ENCODE assay signal across 8 cellular contexts in genomic region chr2:109030870-109031480, GRCh38. TPM values are rescaled to one million over a fixed set of nuclear protein-coding genes. Genes with fewer than 3 reads are reported as not detected.
DNase-seq lines count a peak whose midpoint lies in the region; ATAC-seq and TF ChIP-seq lines count a peak whose summit lies in the region.

No MANE protein-coding gene starts in this region.

- TF ChIP-seq CTCF in BE2C (IDR thresholded peaks at IDR 0.05; ENCODE audit: low read depth, low read length) (no peak), chondrocyte (IDR thresholded peaks at IDR 0.05) (no peak), neural cell (IDR thresholded peaks at IDR 0.05; ENCODE audit: poor library complexity, severe bottlenecking) (no peak), gastroesophageal sphincter (IDR thresholded peaks at IDR 0.05) (no peak), prostate gland (IDR thresholded peaks at IDR 0.05) (no peak)

- no peaks in the 10 kb centered on the region for H3F3A ChIP-seq in neural cell (ENCODE audit: insufficient read depth, low read length, poor library complexity, severe bottlenecking)

- H3K9ac ChIP-seq in neural cell (ENCODE audit: low read length) (no peak overlapping the region), Karpas-422 (ENCODE audit: low read length) (no peak overlapping the region)

- intact Hi-C loops in prostate gland (cut with DNase I): no loop called here

- no peaks in the 10 kb centered on the region for H3K36me3 ChIP-seq in BE2C
- no peaks in the 10 kb centered on the region for H3K36me3 ChIP-seq in KOPT-K1 (ENCODE audit: insufficient read depth, low read length)
- no peaks in the 10 kb centered on the region for H3K36me3 ChIP-seq in neural cell (ENCODE audit: insufficient read depth, low read length)
- no peaks in the 10 kb centered on the region for H3K36me3 ChIP-seq in gastroesophageal sphincter
- H3K36me3 ChIP-seq in prostate gland: no peaks in the 10 kb centered on the region
- H3K36me3 ChIP-seq in Karpas-422 (ENCODE audit: insufficient read depth, low read length): no peaks in the 10 kb centered on the region

- no peak overlapping the region for H3K27ac Mint-ChIP-seq in chondrocyte (ENCODE audit: unreplicated experiment)

- DNase-seq in BE2C: no peak
- DNase-seq in chondrocyte (ENCODE audit: low spot score): no peak
- no peak for DNase-seq in prostate gland (ENCODE audit: low spot score)
- no peak for DNase-seq in Karpas-422

- no peak for ATAC-seq in gastroesophageal sphincter
- no peak for ATAC-seq in GM21515 (IDR thresholded peaks at IDR 0.05; ENCODE audit: unreplicated experiment)

- no peak for TF ChIP-seq RAD21 in neural cell (conservative IDR thresholded peaks at IDR 0.05)

- H3K4me3 Mint-ChIP-seq in chondrocyte (ENCODE audit: unreplicated experiment): peak overlapping the region; percentile 68

- peaks cover 17% of the 10 kb centered on the region for H3K27me3 Mint-ChIP-seq in chondrocyte (ENCODE audit: low read depth)

- H3K9me2 ChIP-seq in neural cell (ENCODE audit: insufficient read depth, low read length) (no peaks in the 10 kb centered on the region), Karpas-422 (replicated peaks; ENCODE audit: insufficient read depth, low read length) (no peaks in the 10 kb centered on the region)

- H3K4me1 ChIP-seq in BE2C (no peaks in the 10 kb centered on the region), gastroesophageal sphincter (peaks cover 0 to 18% (median 0%) of the 10 kb centered on the region in 3 donors), prostate gland (replicated peaks) (peaks cover 6% of the 10 kb centered on the region), Karpas-422 (ENCODE audit: low read length) (no peaks in the 10 kb centered on the region)

- H2AFZ ChIP-seq in neural cell (ENCODE audit: low read depth, low read length) (peak overlapping the region; percentile 14), Karpas-422 (ENCODE audit: low read length) (no peak overlapping the region)

- H3K4me3 ChIP-seq in BE2C (ENCODE audit: low read depth, low read length): peak overlapping the region; percentile 42
- peak overlapping the region; percentile 65 for H3K4me3 ChIP-seq in neural cell (ENCODE audit: low read length)
- H3K4me3 ChIP-seq in gastroesophageal sphincter: peak overlapping the region in 1 of 2 donors; percentile 49
- H3K4me3 ChIP-seq in prostate gland: peak overlapping the region in 1 of 2 donors; percentile 36
- H3K4me3 ChIP-seq in Karpas-422 (ENCODE audit: low read length): no peak overlapping the region

- no peaks in the 10 kb centered on the region for H3K9me3 Mint-ChIP-seq in chondrocyte (ENCODE audit: low read depth)

- H4K20me1 ChIP-seq in neural cell (ENCODE audit: insufficient read depth): no peaks in the 10 kb centered on the region
- no peaks in the 10 kb centered on the region for H4K20me1 ChIP-seq in Karpas-422 (ENCODE audit: insufficient read depth, low read depth, low read length)

- WGBS in gastroesophageal sphincter (ENCODE audit: low coverage in 1 of 2), 2 donors: 71 to 75% methylated on average over 5 to 8 of the region's 14 CpGs
- 67% methylated on average over 14 of the region's 14 CpGs for WGBS in prostate gland

- H3K27me3 ChIP-seq in BE2C: no peaks in the 10 kb centered on the region
- H3K27me3 ChIP-seq in neural cell (ENCODE audit: insufficient read depth, low read depth, low read length): peaks cover 21% of the 10 kb centered on the region
- no peaks in the 10 kb centered on the region for H3K27me3 ChIP-seq in gastroesophageal sphincter
- no peaks in the 10 kb centered on the region for H3K27me3 ChIP-seq in prostate gland (replicated peaks; ENCODE audit: insufficient read depth)
- no peaks in the 10 kb centered on the region for H3K27me3 ChIP-seq in Karpas-422 (ENCODE audit: low read length)

- no peaks in the 10 kb centered on the region for H3K36me3 Mint-ChIP-seq in chondrocyte (ENCODE audit: low read depth)

- no peak for TF ChIP-seq POLR2A in gastroesophageal sphincter (IDR thresholded peaks at IDR 0.05)
- no peak for TF ChIP-seq POLR2A in prostate gland (IDR thresholded peaks at IDR 0.05)

- H3K9me3 ChIP-seq in BE2C (no peaks in the 10 kb centered on the region), KOPT-K1 (ENCODE audit: insufficient read depth, low read length, poor library complexity, severe bottlenecking) (peaks cover 6% of the 10 kb centered on the region), neural cell (ENCODE audit: low read length) (no peaks in the 10 kb centered on the region), gastroesophageal sphincter (no peaks in the 10 kb centered on the region), prostate gland (no peaks in the 10 kb centered on the region), Karpas-422 (ENCODE audit: low read length) (no peaks in the 10 kb centered on the region)

- H3K4me1 Mint-ChIP-seq in chondrocyte (ENCODE audit: low read depth): peaks cover 6% of the 10 kb centered on the region

- H3K27ac ChIP-seq in KOPT-K1 (ENCODE audit: low read depth, low read length, poor library complexity, severe bottlenecking) (peak overlapping the region; percentile 96), neural cell (ENCODE audit: low read length) (no peak overlapping the region), gastroesophageal sphincter (peak overlapping the region in 1 of 4 donors; percentile 27), prostate gland (no peak overlapping the region), Karpas-422 (ENCODE audit: low read length) (no peak overlapping the region)

- no peaks in the 10 kb centered on the region for H3K79me2 ChIP-seq in neural cell (replicated peaks; ENCODE audit: insufficient read depth, low read length)
- H3K79me2 ChIP-seq in Karpas-422 (ENCODE audit: low read length): no peaks in the 10 kb centered on the region

- H3K4me2 ChIP-seq in neural cell (ENCODE audit: low read length) (no peak overlapping the region), Karpas-422 (ENCODE audit: low read depth, low read length, poor library complexity, severe bottlenecking) (no peak overlapping the region)

- TF ChIP-seq EP300 in neural cell (conservative IDR thresholded peaks at IDR 0.05; ENCODE audit: poor library complexity, severe bottlenecking) (no peak), gastroesophageal sphincter (IDR thresholded peaks at IDR 0.05) (no peak)

TF ChIP-seq in neural cell, 6 proteins besides CTCF, POLR2A, EP300 and RAD21:
- no peak for TF ChIP-seq EZH2 (IDR thresholded peaks at IDR 0.05; ENCODE audit: borderline replicate concordance, insufficient read depth, low read length, poor library complexity, severe bottlenecking)
- no peak for TF ChIP-seq SMC3 (conservative IDR thresholded peaks at IDR 0.05; ENCODE audit: poor library complexity)
- TF ChIP-seq POLR2AphosphoS5 (IDR thresholded peaks at IDR 0.05): no peak
- TF ChIP-seq TAF1 (IDR thresholded peaks at IDR 0.05; ENCODE audit: low read depth): no peak
- TF ChIP-seq REST (IDR thresholded peaks at IDR 0.05; ENCODE audit: borderline replicate concordance): no peak
- no peak for TF ChIP-seq MXI1 (conservative IDR thresholded peaks at IDR 0.05; ENCODE audit: poor library complexity, severe bottlenecking)

RNA-seq across cellular contexts. Expression of gene EDAR, which starts 42.0 kb away (rescaled TPM):
- not detected for polyA plus RNA-seq in BE2C (2012; ENCODE audit: insufficient read depth, insufficient read length, low read depth)
- total RNA-seq in chondrocyte (not detected in 3 replicates), gastroesophageal sphincter (under 1 TPM in 1 of 4 donors, not detected in 3; 0.92 TPM), prostate gland (under 1 TPM; 0.46 to 0.68 TPM)
- polyA plus RNA-seq in neural cell: not detected in 2 replicates
- not detected in 2 replicates for polyA minus RNA-seq in neural cell
- total RNA-seq in Karpas-422 (2014; rRNA removed; shearing (Covaris generic); ENCODE audit: low replicate concordance): not detected in 2 replicates
